In the genomic region with DNA sequence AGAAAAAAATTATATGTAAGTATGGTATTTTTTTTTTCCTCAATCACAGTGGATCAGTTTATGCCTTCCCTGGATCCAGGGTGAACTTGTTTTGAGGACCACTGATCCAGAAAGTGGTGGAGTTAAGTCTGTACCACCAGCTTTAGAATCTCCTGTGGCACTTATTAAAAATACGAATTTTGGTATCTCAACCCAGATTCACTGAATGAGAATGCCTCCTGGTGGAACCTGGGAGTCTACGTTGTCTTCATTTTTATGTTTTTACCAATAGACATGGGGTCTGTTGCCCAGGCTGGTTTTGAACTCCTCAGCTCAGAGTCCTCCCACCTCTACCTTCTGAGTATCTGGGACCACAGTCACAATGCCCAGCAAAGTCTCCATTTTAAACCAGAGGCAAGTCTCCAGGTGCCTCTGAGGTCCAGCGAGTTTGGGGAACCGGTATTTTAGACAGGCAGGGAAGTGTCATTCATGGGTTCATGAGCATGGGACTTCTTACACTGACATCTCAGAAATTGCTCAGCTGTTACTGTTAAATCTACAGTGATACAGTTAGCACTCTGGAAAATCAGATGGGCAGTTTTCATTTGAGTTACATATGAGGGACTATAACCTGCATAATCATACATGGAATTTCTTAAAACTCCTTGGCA, we compare ENCODE assay signal across 17 cellular contexts.
DNase-seq lines count a peak whose midpoint lies in the region; ATAC-seq and TF ChIP-seq lines count a peak whose summit lies in the region.
"Had no signal": no experiment of that assay in that cellular context is flagged by ENCODE, and none has a peak within 500 bp of the region (broad histone marks: within the 10 kb centered on the region; RNA-seq: fewer than 3 reads in every experiment).

No MANE protein-coding gene starts in this region.

- no peak overlapping the region for H3K4me3 Mint-ChIP-seq in chondrocyte (ENCODE audit: unreplicated experiment)
- no peak overlapping the region for H3K4me3 Mint-ChIP-seq in progenitor cell of endocrine pancreas (ENCODE audit: low read depth)
- H3K4me3 Mint-ChIP-seq: CD4-positive, alpha-beta T cell; T-helper 1 cell treated with Interleukin-12 subunit alpha and Interleukin-12 subunit beta and Interleukin-4 antibody, amounts not matched to agents 30 μg/mL and 1 μg/mL, for 36 hours had no signal

- no peaks in the 10 kb centered on the region for H3K27me3 ChIP-seq in BLaER1

- H3K36me3 ChIP-seq in BLaER1: peaks cover under 1% of the 10 kb centered on the region; the same call in 1 of the 2 replicates
- H3K36me3 ChIP-seq: HAP-1 had no signal

- peaks cover 86% of the 10 kb centered on the region for H3K4me1 ChIP-seq in BLaER1

- in situ Hi-C loops in GM13977 (cut with MboI; ENCODE audit: low pct_unique_long_range_greater_than_20kb, low sequenced_read_pairs, unreplicated experiment): no loop called here

- H3K4me1 Mint-ChIP-seq in chondrocyte (ENCODE audit: low read depth) (peaks cover 55% of the 10 kb centered on the region), progenitor cell of endocrine pancreas (ENCODE audit: low read depth) (peaks cover 41% of the 10 kb centered on the region)

- H3K9me3 ChIP-seq in BLaER1: no peaks in the 10 kb centered on the region
- H3K9me3 ChIP-seq: HAP-1 had no signal

- H4K20me1 ChIP-seq in BLaER1: peaks cover 99% of the 10 kb centered on the region

- H3K27ac Mint-ChIP-seq in chondrocyte (ENCODE audit: unreplicated experiment) (no peak overlapping the region), progenitor cell of endocrine pancreas (peak overlapping the region; percentile 65)
- H3K27ac Mint-ChIP-seq: CD4-positive, alpha-beta T cell; T-helper 1 cell treated with Interleukin-12 subunit alpha and Interleukin-12 subunit beta and Interleukin-4 antibody, amounts not matched to agents 30 μg/mL and 1 μg/mL, for 36 hours had no signal

- DNase-seq in GM13977 (ENCODE audit: low spot score) (no peak), chondrocyte (ENCODE audit: low spot score) (no peak), progenitor cell of endocrine pancreas (ENCODE audit: low spot score, unreplicated experiment) (no peak), HPDE6-E6E7 (ENCODE audit: extremely low spot score) (no peak), NCI-H1417 (lab: John Stamatoyannopoulos, UW) (no peak), NOMO-1 treated with dmso at 0.1 percent for 144 hours (lab: John Stamatoyannopoulos, UW; ENCODE audit: unreplicated experiment) (no peak)
- DNase-seq: CD4-positive, alpha-beta T cell; DMS79; NCI-H1092; NCI-H2081 treated with DMSO at 0.1 percent for 48 hours; NCI-H2227 treated with DMSO at 0.1 percent for 48 hours; NCI-H524; SHP77 treated with DMSO at 0.1 percent for 48 hours had no signal

- H3K4me2 ChIP-seq in BLaER1: peak overlapping the region; percentile 43

- H3K4me3 ChIP-seq in BLaER1: no peak overlapping the region
- H3K4me3 ChIP-seq: HAP-1 had no signal

- no peaks in the 10 kb centered on the region for H3K9me3 Mint-ChIP-seq in chondrocyte (ENCODE audit: low read depth)
- no peaks in the 10 kb centered on the region for H3K9me3 Mint-ChIP-seq in progenitor cell of endocrine pancreas (ENCODE audit: low read depth)
- H3K9me3 Mint-ChIP-seq: CD4-positive, alpha-beta T cell; T-helper 1 cell treated with Interleukin-12 subunit alpha and Interleukin-12 subunit beta and Interleukin-4 antibody, amounts not matched to agents 30 μg/mL and 1 μg/mL, for 36 hours had no signal

- H3K36me3 Mint-ChIP-seq in chondrocyte (ENCODE audit: low read depth) (no peaks in the 10 kb centered on the region), progenitor cell of endocrine pancreas (ENCODE audit: insufficient read depth) (no peaks in the 10 kb centered on the region)

- H3K27ac ChIP-seq in BLaER1: no peak overlapping the region

- H3K9ac ChIP-seq in BLaER1: no peak overlapping the region

- H3K27me3 Mint-ChIP-seq in chondrocyte (ENCODE audit: low read depth) (no peaks in the 10 kb centered on the region), progenitor cell of endocrine pancreas (no peaks in the 10 kb centered on the region)
- H3K27me3 Mint-ChIP-seq: CD4-positive, alpha-beta T cell had no signal

- no peak for ATAC-seq in activated CD4-positive, CD25-positive, alpha-beta regulatory T cell treated with anti-CD3 and anti-CD28 coated beads, Interleukin-2, amount 50 U/mL, for 24 hours

- TF ChIP-seq CTCF in GM13977 (IDR thresholded peaks at IDR 0.05; ENCODE audit: extremely low read depth, insufficient read depth, missing control alignments): peak; percentile 26
- peak; percentile 14 for TF ChIP-seq CTCF in chondrocyte (IDR thresholded peaks at IDR 0.05)
- no peak for TF ChIP-seq CTCF in progenitor cell of endocrine pancreas (IDR thresholded peaks at IDR 0.05; ENCODE audit: unreplicated experiment)
